In genomic region chr14:100789460-100790417, GRCh38 we compare ENCODE assay signal across 27 cellular contexts. TPM values are rescaled to one million over a fixed set of nuclear protein-coding genes. Genes with fewer than 3 reads are reported as not detected.
"Had no signal": no experiment of that assay in that cellular context is flagged by ENCODE, and none has a peak within 500 bp of the region (broad histone marks: within the 10 kb centered on the region; RNA-seq: fewer than 3 reads in every experiment).

No MANE protein-coding gene starts in this region.

- H3K36me3 ChIP-seq: ovary, prostate gland, stomach, suprapubic skin, tibial nerve had no signal

- H3K9me3 ChIP-seq: mucosa of descending colon, ovary, prostate gland, stomach, suprapubic skin, tibial nerve had no signal

- H3K27me3 ChIP-seq: ovary, tibial nerve had no signal

- ATAC-seq: activated CD4-positive, alpha-beta T cell treated with anti-CD3 and anti-CD28 coated beads for 36 hours; activated T-cell treated with anti-CD3 and anti-CD28 coated beads, Interleukin-2, amount 50 U/mL, for 4 hours; mucosa of descending colon; right cardiac atrium; stimulated activated effector memory CD8-positive, alpha-beta T cell treated with anti-CD3 and anti-CD28 coated beads, Interleukin-12 subunit alpha, Interleukin-12 subunit beta, amount 100 ng/mL, for 72 hours; WTC11 had no signal

- DNase-seq: activated CD4-positive, alpha-beta T cell treated with anti-CD3 and anti-CD28 coated beads for 36 hours; activated CD4-positive, alpha-beta T cell treated with anti-CD3 and anti-CD28 coated beads, Interleukin-2, amount 50 U/mL, for 4 hours; activated CD8-positive, alpha-beta memory T cell treated with anti-CD3 and anti-CD28 coated beads for 24 hours; activated CD8-positive, alpha-beta memory T cell treated with anti-CD3 and anti-CD28 coated beads, Interleukin-2, amount 50 U/mL, for 4 hours; activated naive CD4-positive, alpha-beta T cell; activated T-cell treated with anti-CD3 and anti-CD28 coated beads, Interleukin-2, amount 50 U/mL, for 4 hours; amniotic stem cell; cerebellar nuclear complex; foreskin fibroblast; kidney; mucosa of descending colon; stimulated activated CD4-positive, alpha-beta T cell treated with anti-CD3 and anti-CD28 coated beads, Interleukin-2, amount 100 ng/mL, for 24 hours; stomach; T-helper 9 cell had no signal

- H3K4me1 Mint-ChIP-seq: activated CD4-positive, alpha-beta T cell treated with anti-CD3 and anti-CD28 coated beads for 36 hours; stimulated activated effector memory CD8-positive, alpha-beta T cell treated with anti-CD3 and anti-CD28 coated beads, Interleukin-12 subunit alpha, Interleukin-12 subunit beta, amount 100 ng/mL, for 72 hours had no signal

- H3K36me3 Mint-ChIP-seq: activated naive CD8-positive, alpha-beta T cell; stimulated activated effector memory CD8-positive, alpha-beta T cell treated with anti-CD3 and anti-CD28 coated beads, Interleukin-12 subunit alpha, Interleukin-12 subunit beta, amount 100 ng/mL, for 72 hours; WTC11 had no signal

- H3K27ac Mint-ChIP-seq: activated CD4-positive, alpha-beta T cell treated with anti-CD3 and anti-CD28 coated beads for 36 hours; activated naive CD8-positive, alpha-beta T cell; activated T-helper 2 cell treated with anti-CD3 and anti-CD28 coated beads, Interferon-gamma antibody, Interleukin-2, Interleukin-4, amounts not matched to agents 10 μg/mL and 5 μg/mL and 100 μg/mL, durations not matched to agents 14 hours and 24 hours and 36 hours; stimulated activated effector memory CD8-positive, alpha-beta T cell treated with anti-CD3 and anti-CD28 coated beads, Interleukin-12 subunit alpha, Interleukin-12 subunit beta, amount 100 ng/mL, for 72 hours; WTC11 had no signal

- H3K9me3 Mint-ChIP-seq: activated T-cell treated with anti-CD3 and anti-CD28 coated beads, Interleukin-2, amount 50 U/mL, for 4 hours; activated T-helper 2 cell treated with anti-CD3 and anti-CD28 coated beads, Interferon-gamma antibody, Interleukin-2, Interleukin-4, amounts not matched to agents 10 μg/mL and 5 μg/mL and 100 μg/mL, durations not matched to agents 14 hours and 24 hours and 36 hours; stimulated activated effector memory CD8-positive, alpha-beta T cell treated with anti-CD3 and anti-CD28 coated beads, Interleukin-12 subunit alpha, Interleukin-12 subunit beta, amount 100 ng/mL, for 72 hours; WTC11 had no signal

- H3K4me1 ChIP-seq: prostate gland, stomach, suprapubic skin, tibial nerve had no signal

- H3K27ac ChIP-seq: coronary artery, ovary, prostate gland, skin epidermis, stomach, suprapubic skin, tibial nerve had no signal

- H3K4me3 Mint-ChIP-seq: activated CD4-positive, alpha-beta T cell treated with anti-CD3 and anti-CD28 coated beads for 36 hours; activated naive CD8-positive, alpha-beta T cell; activated T-cell treated with anti-CD3 and anti-CD28 coated beads, Interleukin-2, amount 50 U/mL, for 4 hours; stimulated activated effector memory CD8-positive, alpha-beta T cell treated with anti-CD3 and anti-CD28 coated beads, Interleukin-12 subunit alpha, Interleukin-12 subunit beta, amount 100 ng/mL, for 72 hours; WTC11 had no signal

- H3K4me3 ChIP-seq: coronary artery, lung, mucosa of descending colon, ovary, prostate gland, skin epidermis, stomach, suprapubic skin, tibial nerve had no signal

RNA-seq across cellular contexts. Expression of gene MEG3, which starts 36.2 kb away (rescaled TPM):
- total RNA-seq: activated CD4-positive, alpha-beta T cell treated with anti-CD3 and anti-CD28 coated beads for 36 hours; activated T-helper 2 cell treated with anti-CD3 and anti-CD28 coated beads, Interferon-gamma antibody, Interleukin-2, Interleukin-4, amounts not matched to agents 10 μg/mL and 5 μg/mL and 100 μg/mL, durations not matched to agents 14 hours and 24 hours and 36 hours; T-helper 1 cell treated with Interleukin-12 subunit alpha and Interleukin-12 subunit beta and Interleukin-4 antibody, amounts not matched to agents 30 ng/mL and 1 ng/mL, for 36 hours had no signal
